ENCODE assay signal across 12 cellular contexts in the genomic region with DNA sequence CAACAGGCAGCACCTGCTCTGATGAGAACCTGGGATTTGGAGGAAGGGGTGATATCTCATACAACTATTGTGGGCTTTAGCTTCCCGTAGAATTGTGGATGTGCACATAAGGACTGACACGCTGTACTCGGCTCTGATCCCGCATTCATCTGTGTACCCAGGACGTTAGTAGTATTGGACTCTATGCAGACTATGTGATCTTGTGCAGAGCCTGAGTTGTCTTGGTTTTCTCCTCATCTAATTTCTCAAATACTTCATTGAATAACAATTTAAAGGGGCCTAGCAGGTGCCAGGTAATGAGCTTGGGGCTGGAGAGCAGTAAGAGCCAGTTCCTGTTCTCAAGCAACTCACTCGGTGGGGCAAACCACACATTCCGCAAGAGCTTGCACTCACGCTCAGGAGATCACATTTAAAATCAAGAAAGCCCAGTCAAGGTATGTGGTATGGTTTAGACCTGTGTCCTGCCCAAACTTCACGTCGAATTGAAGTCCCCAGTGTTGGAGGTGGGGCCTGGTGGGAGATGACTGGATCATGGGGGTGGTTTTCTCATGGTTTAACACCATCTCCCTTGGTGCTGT. TPM values are rescaled to one million over a fixed set of nuclear protein-coding genes. Genes with fewer than 3 reads are reported as not detected.
DNase-seq lines count a peak whose midpoint lies in the region; ATAC-seq and TF ChIP-seq lines count a peak whose summit lies in the region.
"Had no signal": no experiment of that assay in that cellular context is flagged by ENCODE, and none has a peak within 500 bp of the region (broad histone marks: within the 10 kb centered on the region; RNA-seq: fewer than 3 reads in every experiment).

No MANE protein-coding gene starts in this region.

- H3K36me3 ChIP-seq in OCI-LY3 (replicated peaks; ENCODE audit: low read depth, low read length): peaks cover 19% of the 10 kb centered on the region
- peaks cover 23% of the 10 kb centered on the region for H3K36me3 ChIP-seq in brain microvascular endothelial cell (replicated peaks)
- peaks cover 40% of the 10 kb centered on the region for H3K36me3 ChIP-seq in lower lobe of right lung

- no peaks in the 10 kb centered on the region; the same call in 1 of the 2 replicates for H3K79me2 ChIP-seq in OCI-LY3 (ENCODE audit: low read length)

- H3K4me1 ChIP-seq in OCI-LY3 (ENCODE audit: low read length) (peaks cover 45% of the 10 kb centered on the region), lower lobe of right lung (peaks cover 9% of the 10 kb centered on the region)
- H3K4me1 ChIP-seq: Caco-2 had no signal

- H3K9ac ChIP-seq in OCI-LY3 (ENCODE audit: low read length): peak overlapping the region; percentile 6; the same call in 1 of the 2 replicates

- no peaks in the 10 kb centered on the region for H3K9me3 ChIP-seq in OCI-LY3 (ENCODE audit: insufficient read depth, low read length)
- no peaks in the 10 kb centered on the region for H3K9me3 ChIP-seq in lower lobe of right lung
- H3K9me3 ChIP-seq: Caco-2 had no signal

- no peak overlapping the region for H2AFZ ChIP-seq in OCI-LY3 (ENCODE audit: low read depth, low read length)

- H3K4me3 ChIP-seq in OCI-LY3 (ENCODE audit: low read length): 0 out of 2 replicates have a peak overlapping the region, but pooled peaks have one; percentile 3
- no peak overlapping the region for H3K4me3 ChIP-seq in brain microvascular endothelial cell (ENCODE audit: low read depth, low read length)
- no peak overlapping the region for H3K4me3 ChIP-seq in lower lobe of right lung

- peak overlapping the region; percentile 37 for H3K4me2 ChIP-seq in OCI-LY3 (ENCODE audit: low read length)

- peak; percentile 7 to 24 for ATAC-seq in lower lobe of right lung
- no peak for ATAC-seq in GM18870 (IDR thresholded peaks at IDR 0.05; ENCODE audit: unreplicated experiment)
- no peak for ATAC-seq in GM19023 (IDR thresholded peaks at IDR 0.05; ENCODE audit: unreplicated experiment)
- ATAC-seq: naive thymus-derived CD4-positive, alpha-beta T cell had no signal

- intact Hi-C loops in lower lobe of right lung (cut with DNase I): no loop called here

- H3K27me3 ChIP-seq in OCI-LY3 (ENCODE audit: low read depth, low read length): no peaks in the 10 kb centered on the region
- H3K27me3 ChIP-seq in brain microvascular endothelial cell (replicated peaks): no peaks in the 10 kb centered on the region
- H3K27me3 ChIP-seq in lower lobe of right lung (ENCODE audit: low read depth): no peaks in the 10 kb centered on the region

- no peak for DNase-seq in brain microvascular endothelial cell
- no peak for DNase-seq in lower lobe of right lung
- DNase-seq in substantia nigra (lab: John Stamatoyannopoulos, UW): no peak
- no peak for DNase-seq in NCI-H187 (lab: John Stamatoyannopoulos, UW)
- DNase-seq in NCI-H128 (lab: John Stamatoyannopoulos, UW; ENCODE audit: unreplicated experiment): no peak
- DNase-seq: activated CD8-positive, alpha-beta memory T cell treated with anti-CD3 and anti-CD28 coated beads, Interleukin-2, amount 50 U/mL, for 48 hours; Caco-2; naive thymus-derived CD4-positive, alpha-beta T cell; NCI-H2029 treated with DMSO at 0.1 percent for 48 hours had no signal

- TF ChIP-seq CTCF in OCI-LY3 (IDR thresholded peaks at IDR 0.05; ENCODE audit: low read depth, low read length) (no peak), brain microvascular endothelial cell (IDR thresholded peaks at IDR 0.05; ENCODE audit: low read depth, low read length, missing control alignments) (no peak), lower lobe of right lung (IDR thresholded peaks at IDR 0.05) (no peak)

- no peaks in the 10 kb centered on the region for H4K20me1 ChIP-seq in OCI-LY3 (ENCODE audit: insufficient read depth, low read length)

- H3K27ac ChIP-seq in OCI-LY3 (ENCODE audit: low read length) (peak overlapping the region; percentile 63), brain microvascular endothelial cell (peak overlapping the region; percentile 64), lower lobe of right lung (peak overlapping the region; percentile 53), substantia nigra (ENCODE audit: low read depth, low read length, poor library complexity, severe bottlenecking) (peak overlapping the region; percentile 3)

- in situ Hi-C loops in brain microvascular endothelial cell (cut with HindIII; ENCODE audit: low pct_ligation_motif_present, low sequenced_read_pairs): no loop called here

RNA-seq across cellular contexts. Expression of a gene that starts 14.8 kb away (rescaled TPM):
- 31.1 TPM for total RNA-seq in lower lobe of right lung

RNA-seq across cellular contexts. Expression of a gene that starts 51.1 kb away (rescaled TPM):
- total RNA-seq in lower lobe of right lung: 125 TPM

Comparison
In these comparisons a context has a peak if more than half of its experiments do, and no peak if none do; other contexts are left out.
1. H3K27ac ChIP-seq: peak in every context shown above with its lines; median percentile 64 in brain microvascular endothelial cell; 63 in OCI-LY3; 53 in lower lobe of right lung; 3 in substantia nigra.
2. ATAC-seq: peak in lower lobe of right lung (2 of 2); none in GM18870 (single experiment) and GM19023 (single experiment).